In the genomic region with DNA sequence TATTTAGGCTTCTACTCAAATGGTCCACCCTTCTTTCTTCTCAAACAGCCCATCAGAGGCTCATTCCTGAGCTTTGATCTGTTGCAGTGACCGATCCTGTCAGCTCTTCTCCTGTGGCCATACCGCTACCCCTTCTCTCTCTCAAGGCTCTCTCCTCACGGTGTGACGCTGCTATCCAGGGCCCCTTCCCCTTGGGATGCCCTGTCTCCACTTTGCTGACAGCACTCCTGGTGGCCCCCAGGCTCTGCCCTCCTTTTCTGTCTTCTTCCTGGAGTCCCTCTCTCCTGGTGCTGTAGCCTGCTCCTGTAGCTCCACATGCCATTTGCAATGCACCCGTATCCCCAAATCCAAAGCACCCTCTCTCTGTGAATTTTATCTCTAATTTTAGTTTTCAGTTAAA, we compare ENCODE assay signal across 18 cellular contexts. TPM values are rescaled to one million over a fixed set of nuclear protein-coding genes. Genes with fewer than 3 reads are reported as not detected.
DNase-seq lines count a peak whose midpoint lies in the region; ATAC-seq and TF ChIP-seq lines count a peak whose summit lies in the region.
"Had no signal": no experiment of that assay in that cellular context is flagged by ENCODE, and none has a peak within 500 bp of the region (broad histone marks: within the 10 kb centered on the region; RNA-seq: fewer than 3 reads in every experiment).

No MANE protein-coding gene starts in this region.

- H3K4me1 ChIP-seq in GM23338 (ENCODE audit: insufficient read depth) (no peaks in the 10 kb centered on the region), ascending aorta (peaks cover 13 to 20% of the 10 kb centered on the region in 2 donors), mesenchymal stem cell (ENCODE audit: control insufficient read depth, insufficient read depth, low read depth, low read length) (peaks cover 10% of the 10 kb centered on the region), osteoblast (ENCODE audit: insufficient read depth, low read length) (peaks cover 25% of the 10 kb centered on the region)
- H3K4me1 ChIP-seq: BE2C had no signal

- DNase-seq in GM23338 (ENCODE audit: low spot score) (no peak), ascending aorta (ENCODE audit: low spot score in 2 of 2) (no peak), mesenchymal stem cell (no peak), osteoblast (ENCODE audit: insufficient read length, low spot score, missing footprints) (no peak), D341Med (ENCODE audit: low spot score) (no peak), NCI-H2107 treated with DMSO at 0.1 percent for 48 hours (lab: John Stamatoyannopoulos, UW; ENCODE audit: unreplicated experiment) (no peak)
- DNase-seq in stimulated activated naive CD4-positive, alpha-beta T cell treated with Interleukin-2 at 50 U/mL for 16 hours (lab: John Stamatoyannopoulos, UW) = no peak
- DNase-seq: BE2C; CD4-positive, alpha-beta memory T cell; DMS153; DMS79 treated with DMSO at 0.1 percent for 48 hours; EL; GOT3; H9 had no signal

- H3K9ac ChIP-seq in mesenchymal stem cell (ENCODE audit: low read length) = no peak overlapping the region

- peak overlapping the region in 1 of 2 experiments; percentile 1 for H3K14ac ChIP-seq in mesenchymal stem cell (ENCODE audit: low read length in 2 of 2)

- H3K9me3 Mint-ChIP-seq in GM23338 = no peaks in the 10 kb centered on the region
- H3K9me3 Mint-ChIP-seq: H9 had no signal

- H3K79me2 ChIP-seq in GM23338 (replicated peaks; ENCODE audit: insufficient read depth) (no peaks in the 10 kb centered on the region), osteoblast (ENCODE audit: insufficient read depth, low read length) (no peaks in the 10 kb centered on the region)

- no peak overlapping the region for H3K4me3 Mint-ChIP-seq in GM23338
- H3K4me3 Mint-ChIP-seq: CD4-positive, alpha-beta memory T cell; H9 had no signal

- peak overlapping the region; percentile 6 to 18 for H3K18ac ChIP-seq in mesenchymal stem cell (ENCODE audit: low read depth in 1 of 2, low read length in 2 of 2)

- H3K79me1 ChIP-seq in mesenchymal stem cell (replicated peaks; ENCODE audit: low read length, poor library complexity, severe bottlenecking) = no peaks in the 10 kb centered on the region

- no peaks in the 10 kb centered on the region for H3K27me3 Mint-ChIP-seq in GM23338 (ENCODE audit: insufficient read depth, low read depth, poor library complexity)

- no peaks in the 10 kb centered on the region for H3F3A ChIP-seq in GM23338 (replicated peaks; ENCODE audit: low read depth)

- H4K8ac ChIP-seq in mesenchymal stem cell (ENCODE audit: low read length) = peak overlapping the region; percentile 45

- peak overlapping the region; percentile 74; the same call in 1 of the 2 replicates for H2AFZ ChIP-seq in GM23338
- H2AFZ ChIP-seq in mesenchymal stem cell (ENCODE audit: low read depth, low read length) = no peak overlapping the region
- peak overlapping the region; percentile 51 for H2AFZ ChIP-seq in osteoblast (ENCODE audit: low read length)

- ATAC-seq in GM23338 = peak; percentile 61
- ATAC-seq: A549 had no signal

- 82% methylated on average over 5 of the region's 5 CpGs for WGBS in mesenchymal stem cell

- no peaks in the 10 kb centered on the region for H3K36me3 ChIP-seq in GM23338 (ENCODE audit: insufficient read depth)
- H3K36me3 ChIP-seq in ascending aorta = no peaks in the 10 kb centered on the region
- no peaks in the 10 kb centered on the region for H3K36me3 ChIP-seq in mesenchymal stem cell (ENCODE audit: control insufficient read depth in 1 of 2, insufficient read depth in 2 of 2, low read depth in 1 of 2, low read length in 2 of 2)
- H3K36me3 ChIP-seq in osteoblast (ENCODE audit: insufficient read depth, low read length) = no peaks in the 10 kb centered on the region
- H3K36me3 ChIP-seq: BE2C had no signal

- H3K4me2 ChIP-seq in GM23338 (no peak overlapping the region), mesenchymal stem cell (ENCODE audit: low read length, poor library complexity, severe bottlenecking) (no peak overlapping the region), osteoblast (ENCODE audit: insufficient read depth, low read length) (no peak overlapping the region)
- H3K4me2 ChIP-seq: A549 had no signal

- no peaks in the 10 kb centered on the region for H3K9me2 ChIP-seq in GM23338 (ENCODE audit: insufficient read depth)

- no peak overlapping the region for H3K23ac ChIP-seq in mesenchymal stem cell (ENCODE audit: low read length in 2 of 2)

- no peaks in the 10 kb centered on the region for H3K9me3 ChIP-seq in ascending aorta
- H3K9me3 ChIP-seq in mesenchymal stem cell (ENCODE audit: control insufficient read depth, low read length) = no peaks in the 10 kb centered on the region
- no peaks in the 10 kb centered on the region for H3K9me3 ChIP-seq in osteoblast (ENCODE audit: low read depth, low read length)
- H3K9me3 ChIP-seq: A549, BE2C had no signal

- H3K4ac ChIP-seq in mesenchymal stem cell (ENCODE audit: low read depth in 1 of 2, low read length in 2 of 2) = no peak overlapping the region

- no peak overlapping the region for H2BK15ac ChIP-seq in mesenchymal stem cell (ENCODE audit: low read depth, poor library complexity, severe bottlenecking)

- peaks cover 4% of the 10 kb centered on the region for H3K4me1 Mint-ChIP-seq in GM23338
- H3K4me1 Mint-ChIP-seq: CD4-positive, alpha-beta memory T cell had no signal

- no peak overlapping the region for H2BK5ac ChIP-seq in mesenchymal stem cell (ENCODE audit: low read depth, low read length, poor library complexity, severe bottlenecking)

- H2BK120ac ChIP-seq in mesenchymal stem cell (ENCODE audit: low read depth, low read length) = no peak overlapping the region

- H3K27me3 ChIP-seq in GM23338 (ENCODE audit: insufficient read depth) (no peaks in the 10 kb centered on the region), ascending aorta (no peaks in the 10 kb centered on the region), mesenchymal stem cell (ENCODE audit: control insufficient read depth in 1 of 2, insufficient read depth in 1 of 2, low read length in 2 of 2) (no peaks in the 10 kb centered on the region), osteoblast (ENCODE audit: insufficient read depth, low read length) (no peaks in the 10 kb centered on the region)
- H3K27me3 ChIP-seq: BE2C had no signal

- H3K4me3 ChIP-seq in GM23338 (no peak overlapping the region), ascending aorta (no peak overlapping the region), mesenchymal stem cell (ENCODE audit: insufficient read depth in 1 of 2, low read depth in 1 of 2, low read length in 2 of 2) (no peak overlapping the region), osteoblast (ENCODE audit: insufficient read depth, low read length) (no peak overlapping the region)
- H3K4me3 ChIP-seq: A549 had no signal

- TF ChIP-seq CTCF in GM23338 (conservative IDR thresholded peaks at IDR 0.05; ENCODE audit: low read depth in 2 of 2) = no peak
- no peak for TF ChIP-seq CTCF in ascending aorta (IDR thresholded peaks at IDR 0.05)
- no peak for TF ChIP-seq CTCF in osteoblast (IDR thresholded peaks at IDR 0.05; ENCODE audit: extremely low read depth, low read depth, low read length)

- no peak overlapping the region for H3K27ac Mint-ChIP-seq in GM23338
- H3K27ac Mint-ChIP-seq: CD4-positive, alpha-beta memory T cell; H9 had no signal

- no peak overlapping the region for H2AK5ac ChIP-seq in mesenchymal stem cell (ENCODE audit: low read length, severe bottlenecking)

- no peak overlapping the region for H3K27ac ChIP-seq in GM23338 (ENCODE audit: low read depth)
- peak overlapping the region; percentile 21 to 41 for H3K27ac ChIP-seq in ascending aorta
- H3K27ac ChIP-seq in mesenchymal stem cell (ENCODE audit: low read length, poor library complexity, severe bottlenecking) = no peak overlapping the region
- no peak overlapping the region for H3K27ac ChIP-seq in osteoblast (ENCODE audit: low read depth, low read length)
- H3K27ac ChIP-seq: C4-2B had no signal

- no peaks in the 10 kb centered on the region for H4K20me1 ChIP-seq in GM23338 (replicated peaks; ENCODE audit: insufficient read depth)
- H4K20me1 ChIP-seq in osteoblast (ENCODE audit: insufficient read depth, low read length) = no peaks in the 10 kb centered on the region

- H4K91ac ChIP-seq in mesenchymal stem cell (ENCODE audit: low read length) = peak overlapping the region; percentile 34

- intact Hi-C loops in ascending aorta (cut with DNase I) = no loop called here

- peak overlapping the region in 1 of 2 experiments; percentile 86 for H2BK12ac ChIP-seq in mesenchymal stem cell (ENCODE audit: low read length in 2 of 2)

- H3K36me3 Mint-ChIP-seq in GM23338 (ENCODE audit: low read depth) = no peaks in the 10 kb centered on the region
- H3K36me3 Mint-ChIP-seq: CD4-positive, alpha-beta memory T cell had no signal

TF ChIP-seq in GM23338, 12 proteins besides CTCF, POLR2A, EP300 and RAD21 (continues in another document):
- no peak for TF ChIP-seq CREB1 (CRISPR knock-in tag; IDR thresholded peaks at IDR 0.05; ENCODE audit: low read depth)
- TF ChIP-seq POLR2AphosphoS5 (IDR thresholded peaks at IDR 0.05; ENCODE audit: low read depth) = no peak
- no peak for TF ChIP-seq STAT1 (IDR thresholded peaks at IDR 0.05; ENCODE audit: unreplicated experiment)
- TF ChIP-seq ZNF114 (CRISPR knock-in tag; IDR thresholded peaks at IDR 0.05) = no peak

RNA-seq across cellular contexts. Expression of a gene that starts 45.4 kb away (rescaled TPM):
- total RNA-seq in GM23338 (2014; rRNA removed; shearing (Covaris generic)) = 0.03 TPM in 1 of 2 replicates, not detected in the other
- 0.05 and 0.06 TPM in 2 replicates for polyA plus RNA-seq in GM23338 (2016; fragmentation: Nextera tagmentation; extraction: Ambion mirVana)
- total RNA-seq in ascending aorta (not detected), osteoblast (under 0.01 TPM in 1 of 2 replicates, not detected in the other)
- polyA plus RNA-seq in mesenchymal stem cell (2013, experiment 1 of 2) = 0.03 TPM
- polyA plus RNA-seq in mesenchymal stem cell (2013, experiment 2 of 2) = 0.01 TPM
- total RNA-seq: CD4-positive, alpha-beta memory T cell; H9; HT1080 had no signal
- polyA plus RNA-seq: AG04450; CD4-positive, alpha-beta memory T cell had no signal

Comparison
In these comparisons a context has a peak if more than half of its experiments do, and no peak if none do; other contexts are left out.
1. H3K27ac ChIP-seq: peak in ascending aorta (2 of 2); none in GM23338 (single experiment), mesenchymal stem cell (single experiment) and osteoblast (single experiment).